9 cellular contexts compared by ENCODE assay signal in genomic region chr15:92848852-92849598, GRCh38.
DNase-seq lines count a peak whose midpoint lies in the region; ATAC-seq and TF ChIP-seq lines count a peak whose summit lies in the region.
"Had no signal": no experiment of that assay in that cellular context is flagged by ENCODE, and none has a peak within 500 bp of the region (broad histone marks: within the 10 kb centered on the region; RNA-seq: fewer than 3 reads in every experiment).

No MANE protein-coding gene starts in this region.

- TF ChIP-seq CTCF in nephron (IDR thresholded peaks at IDR 0.05; ENCODE audit: unreplicated experiment in 3 of 3) (no peak), tibial artery (IDR thresholded peaks at IDR 0.05) (no peak)

- DNase-seq in activated T-cell treated with anti-CD3 and anti-CD28 coated beads for 1 hour (ENCODE audit: low read depth) (peak; percentile 7), activated T-cell treated with anti-CD3 and anti-CD28 coated beads for 4 hours (no peak), tibial artery (no peak), anterior cingulate cortex (lab: John Stamatoyannopoulos, UW) (no peak)
- peak; percentile 56 for DNase-seq in activated T-cell treated with anti-CD3 and anti-CD28 coated beads, Interleukin-2, amount 50 U/mL, for 24 hours

- no peak overlapping the region for H3K27ac ChIP-seq in tibial artery
- H3K27ac ChIP-seq: VCaP had no signal

- peaks cover 4% of the 10 kb centered on the region for H3K36me3 Mint-ChIP-seq in activated T-cell treated with anti-CD3 and anti-CD28 coated beads, Interleukin-2, amount 50 U/mL, for 24 hours (ENCODE audit: low read depth)
- no peaks in the 10 kb centered on the region for H3K36me3 Mint-ChIP-seq in nephron (ENCODE audit: low read depth)

- no peaks in the 10 kb centered on the region for H3K27me3 ChIP-seq in tibial artery

- ATAC-seq in HG03565 (IDR thresholded peaks at IDR 0.05; ENCODE audit: unreplicated experiment) (peak; percentile 65), HG03439 (IDR thresholded peaks at IDR 0.05; ENCODE audit: unreplicated experiment) (no peak)

- H3K27ac Mint-ChIP-seq in activated T-cell treated with anti-CD3 and anti-CD28 coated beads, Interleukin-2, amount 50 U/mL, for 24 hours = peak overlapping the region; percentile 82
- peak overlapping the region; percentile 49 to 70 (median 69) for H3K27ac Mint-ChIP-seq in nephron

- no peaks in the 10 kb centered on the region for H3K27me3 Mint-ChIP-seq in activated T-cell treated with anti-CD3 and anti-CD28 coated beads, Interleukin-2, amount 50 U/mL, for 24 hours
- H3K27me3 Mint-ChIP-seq in nephron (ENCODE audit: low read depth) = no peaks in the 10 kb centered on the region

- no peaks in the 10 kb centered on the region for H3K9me3 ChIP-seq in tibial artery

- peaks cover 0 to 7% (median 0%) of the 10 kb centered on the region in 4 donors for H3K4me1 ChIP-seq in tibial artery

- peak overlapping the region; percentile 47 for H3K4me3 Mint-ChIP-seq in activated T-cell treated with anti-CD3 and anti-CD28 coated beads, Interleukin-2, amount 50 U/mL, for 24 hours
- no peak overlapping the region for H3K4me3 Mint-ChIP-seq in nephron

- no peaks in the 10 kb centered on the region for H3K36me3 ChIP-seq in tibial artery

- intact Hi-C loops in tibial artery (cut with DNase I; ENCODE audit: low total_unique reads) = no loop called here

- H3K4me1 Mint-ChIP-seq in activated T-cell treated with anti-CD3 and anti-CD28 coated beads, Interleukin-2, amount 50 U/mL, for 24 hours (ENCODE audit: low read depth) = peaks cover 67% of the 10 kb centered on the region
- H3K4me1 Mint-ChIP-seq in nephron = peaks cover 28% of the 10 kb centered on the region

- peaks cover 5% of the 10 kb centered on the region for H3K9me3 Mint-ChIP-seq in activated T-cell treated with anti-CD3 and anti-CD28 coated beads, Interleukin-2, amount 50 U/mL, for 24 hours
- peaks cover 4% of the 10 kb centered on the region for H3K9me3 Mint-ChIP-seq in nephron

- H3K4me3 ChIP-seq in tibial artery = no peak overlapping the region

Comparison
In these comparisons a context has a peak if more than half of its experiments do, and no peak if none do; other contexts are left out.
1. DNase-seq: peak in activated T-cell treated with anti-CD3 and anti-CD28 coated beads for 1 hour (single experiment) and activated T-cell treated with anti-CD3 and anti-CD28 coated beads, Interleukin-2, amount 50 U/mL, for 24 hours (single experiment); none in activated T-cell treated with anti-CD3 and anti-CD28 coated beads for 4 hours (single experiment), tibial artery (0 of 2) and anterior cingulate cortex (0 of 58).